ENCODE assay signal across 8 cellular contexts in genomic region chr10:26543567-26544306, GRCh38.
A peak's percentile ranks its signal among the peaks of the same experiment; 100 is the strongest.
DNase-seq lines count a peak whose midpoint lies in the region; ATAC-seq and TF ChIP-seq lines count a peak whose summit lies in the region.

No MANE protein-coding gene starts in this region.

- 94% methylated on average over 7 of the region's 7 CpGs for WGBS in smooth muscle cell (ENCODE audit: low lambda C conversion rate)

- peaks cover 4% of the 10 kb centered on the region for H3K4me1 ChIP-seq in smooth muscle cell (ENCODE audit: low read depth)

- no peak overlapping the region for H3K4me2 ChIP-seq in smooth muscle cell

- no peak overlapping the region for H3K27ac ChIP-seq in smooth muscle cell (ENCODE audit: low read depth)

- H3K9me3 ChIP-seq in smooth muscle cell (replicated peaks; ENCODE audit: low read depth): no peaks in the 10 kb centered on the region

- H3F3A ChIP-seq in smooth muscle cell (ENCODE audit: low read depth): no peaks in the 10 kb centered on the region

- H3K4me3 ChIP-seq in fibroblast of mammary gland (ENCODE audit: control insufficient read depth, low read depth, low read length) (no peak overlapping the region), smooth muscle cell (no peak overlapping the region)

- no peak overlapping the region for H3K9ac ChIP-seq in smooth muscle cell (ENCODE audit: low read depth)

- H4K20me1 ChIP-seq in smooth muscle cell (ENCODE audit: low read depth): no peaks in the 10 kb centered on the region

- no peaks in the 10 kb centered on the region for H3K27me3 ChIP-seq in smooth muscle cell (ENCODE audit: low read depth)

- ATAC-seq in GM18505 (IDR thresholded peaks at IDR 0.05; ENCODE audit: unreplicated experiment): peak; percentile 73
- peak; percentile 72 for ATAC-seq in GM21423 (IDR thresholded peaks at IDR 0.05; ENCODE audit: unreplicated experiment)
- ATAC-seq in HG03175 (IDR thresholded peaks at IDR 0.05; ENCODE audit: unreplicated experiment): peak; percentile 59

- peak; percentile 3 for DNase-seq in fibroblast of mammary gland (ENCODE audit: low read depth)
- DNase-seq in NCI-H1694 treated with DMSO at 0.1 percent for 48 hours (lab: John Stamatoyannopoulos, UW): no peak
- DNase-seq in activated gamma-delta T cell treated with Interleukin-2 at 50 U/mL for 16 hours: no peak
- no peak for DNase-seq in smooth muscle cell (lab: John Stamatoyannopoulos, UW; ENCODE audit: unreplicated experiment)
- DNase-seq in NCI-H2196 (lab: John Stamatoyannopoulos, UW; ENCODE audit: unreplicated experiment): no peak

- H2AFZ ChIP-seq in smooth muscle cell (ENCODE audit: low read depth): no peak overlapping the region

- TF ChIP-seq CTCF in fibroblast of mammary gland (conservative IDR thresholded peaks at IDR 0.05; ENCODE audit: control insufficient read depth, insufficient read depth, low read depth, low read length) (no peak), smooth muscle cell (IDR thresholded peaks at IDR 0.05; ENCODE audit: borderline replicate concordance, insufficient read depth, poor library complexity, severe bottlenecking) (no peak)

- H3K79me2 ChIP-seq in smooth muscle cell (ENCODE audit: low read depth): no peaks in the 10 kb centered on the region

- no peak for TF ChIP-seq POLR2A in GM18505 (IDR thresholded peaks at IDR 0.05; ENCODE audit: borderline replicate concordance, extremely low read depth, insufficient read depth, insufficient read length)

- no peaks in the 10 kb centered on the region for H3K36me3 ChIP-seq in smooth muscle cell (ENCODE audit: low read depth)
